ENCODE assay signal across 8 cellular contexts in the genomic region with DNA sequence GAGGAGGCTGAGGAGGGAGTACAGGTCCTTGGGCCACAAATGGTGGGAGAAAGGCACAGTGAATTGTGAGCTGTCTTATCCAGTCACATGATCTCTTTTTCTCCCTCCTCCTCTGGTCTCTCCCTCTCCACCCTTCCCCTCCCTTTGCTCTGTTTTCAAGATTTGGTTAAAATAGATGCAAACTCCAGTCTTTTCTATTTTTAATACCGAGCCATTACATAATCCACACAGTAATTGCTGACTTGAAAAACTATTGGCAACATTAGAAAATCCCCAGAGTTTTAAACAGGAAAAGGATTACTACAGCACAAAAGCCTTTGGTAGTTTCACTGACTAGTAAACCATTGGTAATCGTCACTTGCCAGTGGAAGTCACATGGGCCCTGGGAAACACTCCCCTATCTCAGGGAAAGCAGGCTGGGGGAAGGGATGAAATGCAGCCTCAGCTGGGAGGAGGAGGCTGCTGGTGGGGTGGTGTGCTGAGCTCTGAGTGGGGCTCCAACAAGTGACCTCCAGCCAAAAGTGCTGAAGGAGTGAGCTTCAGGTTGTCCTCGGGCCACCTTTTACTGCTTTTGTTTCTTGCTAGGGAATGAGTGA. TPM values are rescaled to one million over a fixed set of nuclear protein-coding genes. Genes with fewer than 3 reads are reported as not detected.
DNase-seq lines count a peak whose midpoint lies in the region; ATAC-seq and TF ChIP-seq lines count a peak whose summit lies in the region.

No MANE protein-coding gene starts in this region.

- ATAC-seq in esophagus mucosa: peak; percentile 76
- ATAC-seq in HG03025 (IDR thresholded peaks at IDR 0.05; ENCODE audit: low FRiP score, unreplicated experiment): no peak
- ATAC-seq in HG02981 (IDR thresholded peaks at IDR 0.05; ENCODE audit: unreplicated experiment): no peak

- no peak for TF ChIP-seq CTCF in NB4 (IDR thresholded peaks at IDR 0.05; ENCODE audit: low read depth, low read length)

- H3K4me3 ChIP-seq in NB4 (ENCODE audit: low read depth, low read length) (no peak overlapping the region), mucosa of rectum (ENCODE audit: low read length in 2 of 2) (no peak overlapping the region)

- no peaks in the 10 kb centered on the region for H3K36me3 ChIP-seq in mucosa of rectum (ENCODE audit: control insufficient read depth in 2 of 2, insufficient read depth in 2 of 2, low read length in 2 of 2)

- H3K27ac ChIP-seq in mucosa of rectum (ENCODE audit: low read depth in 2 of 2, low read length in 2 of 2): peak overlapping the region; percentile 50 to 70

- no peaks in the 10 kb centered on the region for H3K9me3 ChIP-seq in mucosa of rectum (ENCODE audit: control insufficient read depth in 2 of 2, low read length in 2 of 2)

- H3K9ac ChIP-seq in mucosa of rectum (ENCODE audit: low read depth in 1 of 2, low read length in 2 of 2): peak overlapping the region in 1 of 2 donors; percentile 9

- DNase-seq in ACHN (peak; percentile 84), NB4 (ENCODE audit: low read depth) (peak; percentile 75), germinal center (ENCODE audit: low spot score) (no peak)
- no peak for DNase-seq in activated CD4-positive, alpha-beta T cell treated with anti-CD3 and anti-CD28 coated beads, Interleukin-2, amount 50 U/mL, for 4 hours

- in situ Hi-C loops in ACHN (cut with HindIII; ENCODE audit: low pct_ligation_motif_present, low pct_unique_long_range_greater_than_20kb, low sequenced_read_pairs): no loop called here

- H3K4me1 ChIP-seq in mucosa of rectum (ENCODE audit: control insufficient read depth in 2 of 2, insufficient read depth in 2 of 2, low read length in 2 of 2): peaks cover 13 to 15% of the 10 kb centered on the region in 2 donors

- no peak for TF ChIP-seq POLR2A in NB4 (IDR thresholded peaks at IDR 0.05; ENCODE audit: extremely low read depth, insufficient read length)

- no peaks in the 10 kb centered on the region for H3K27me3 ChIP-seq in mucosa of rectum (ENCODE audit: control insufficient read depth in 2 of 2, insufficient read depth in 2 of 2, low read length in 2 of 2)

RNA-seq across cellular contexts. Expression of a gene that starts 57.4 kb away (rescaled TPM):
- total RNA-seq in esophagus mucosa: 214 TPM

Comparison
In these comparisons a context has a peak if more than half of its experiments do, and no peak if none do; other contexts are left out.
1. DNase-seq: peak in ACHN (single experiment) and NB4 (single experiment); none in activated CD4-positive, alpha-beta T cell treated with anti-CD3 and anti-CD28 coated beads, Interleukin-2, amount 50 U/mL, for 4 hours (0 of 2) and germinal center (single experiment).